ENCODE assay signal across 1 cellular context in genomic region chr7:92836489-92837213, GRCh38.
TF ChIP-seq lines count a peak whose summit lies in the region.

Gene CDK6, minus strand, starts transcription at chr7:92836573. Its CDS starts 3,250 bp downstream, at chr7:92833323.

TF ChIP-seq in K562, 482 proteins besides CTCF, POLR2A, EP300 and RAD21 (continued from another document and continues in another):
- TF ChIP-seq E2F5 (CRISPR knock-in tag; IDR thresholded peaks at IDR 0.05): no peak
- TF ChIP-seq ARID4B (CRISPR knock-in tag; IDR thresholded peaks at IDR 0.05): no peak
- peak; percentile 62 for TF ChIP-seq KDM5B (IDR thresholded peaks at IDR 0.05; ENCODE audit: insufficient replicate concordance, low read depth, low read length)
- no peak for TF ChIP-seq MITF (IDR thresholded peaks at IDR 0.05)
- no peak for TF ChIP-seq ZNF655 (CRISPR knock-in tag; IDR thresholded peaks at IDR 0.05)
- no peak for TF ChIP-seq TAF15 (IDR thresholded peaks at IDR 0.05; ENCODE audit: low read depth, low read length)
- TF ChIP-seq PML (IDR thresholded peaks at IDR 0.05; ENCODE audit: low read length): no peak
- TF ChIP-seq NCOA4 (IDR thresholded peaks at IDR 0.05; ENCODE audit: partially characterized antibody): no peak
- TF ChIP-seq EZH2 (IDR thresholded peaks at IDR 0.05; ENCODE audit: borderline replicate concordance, low read depth, low read length): no peak
- no peak for TF ChIP-seq PTBP1 (IDR thresholded peaks at IDR 0.05; ENCODE audit: low read depth, low read length)
- TF ChIP-seq SP2 (IDR thresholded peaks at IDR 0.05; ENCODE audit: extremely low read depth, low read depth, low read length, poor library complexity, severe bottlenecking): no peak
- no peak for TF ChIP-seq ZSCAN29 (IDR thresholded peaks at IDR 0.05)
- TF ChIP-seq JUN (IDR thresholded peaks at IDR 0.05; ENCODE audit: borderline replicate concordance, low read depth, low read length): no peak
- TF ChIP-seq JUN (CRISPR knock-in tag; IDR thresholded peaks at IDR 0.05; ENCODE audit: borderline replicate concordance): no peak
- no peak for TF ChIP-seq TARDBP (IDR thresholded peaks at IDR 0.05)
- TF ChIP-seq ZNF77 (CRISPR knock-in tag; IDR thresholded peaks at IDR 0.05): no peak
- peak; percentile 95 for TF ChIP-seq VEZF1 (CRISPR knock-in tag; IDR thresholded peaks at IDR 0.05)
- TF ChIP-seq MTA3 (IDR thresholded peaks at IDR 0.05; ENCODE audit: borderline replicate concordance): no peak
- TF ChIP-seq RNF2 (IDR thresholded peaks at IDR 0.05): no peak
- TF ChIP-seq SNIP1 (IDR thresholded peaks at IDR 0.05; ENCODE audit: low read depth): no peak
- no peak for TF ChIP-seq ZNF384 (IDR thresholded peaks at IDR 0.05; ENCODE audit: low read depth, low read length)
- no peak for TF ChIP-seq HDGF (IDR thresholded peaks at IDR 0.05)
- TF ChIP-seq ZBTB7A (IDR thresholded peaks at IDR 0.05; ENCODE audit: borderline replicate concordance, control insufficient read depth, low read depth, low read length): peak; percentile 97
- no peak for TF ChIP-seq KAT2B (IDR thresholded peaks at IDR 0.05; ENCODE audit: low read depth, low read length)
- no peak for TF ChIP-seq CBFB (CRISPR knock-in tag; IDR thresholded peaks at IDR 0.05)
- no peak for TF ChIP-seq HDAC6 (IDR thresholded peaks at IDR 0.05; ENCODE audit: low read depth, low read length)
- no peak; the same call in 1 of the 2 replicates for TF ChIP-seq HMGXB4 (CRISPR knock-in tag; IDR thresholded peaks at IDR 0.05)
- no peak for TF ChIP-seq NELFE (IDR thresholded peaks at IDR 0.05; ENCODE audit: insufficient read depth, insufficient read length)
- no peak for TF ChIP-seq HDAC3 (IDR thresholded peaks at IDR 0.05; ENCODE audit: borderline replicate concordance, partially characterized antibody)
- no peak for TF ChIP-seq TSHZ1 (CRISPR knock-in tag; IDR thresholded peaks at IDR 0.05)
- 0 out of 2 replicates have a peak, but pooled peaks have one; percentile 15 for TF ChIP-seq MEF2A (IDR thresholded peaks at IDR 0.05; ENCODE audit: control insufficient read depth, low read depth, low read length)
- no peak for TF ChIP-seq ZNF76 (CRISPR knock-in tag; IDR thresholded peaks at IDR 0.05; ENCODE audit: borderline replicate concordance)
- no peak for TF ChIP-seq TFAP4 (CRISPR knock-in tag; IDR thresholded peaks at IDR 0.05; ENCODE audit: borderline replicate concordance)
- no peak for TF ChIP-seq NEUROD1 (IDR thresholded peaks at IDR 0.05; ENCODE audit: borderline replicate concordance, low read depth, low read length, partially characterized antibody)
- no peak for TF ChIP-seq ARHGAP35 (IDR thresholded peaks at IDR 0.05; ENCODE audit: partially characterized antibody)
- no peak for TF ChIP-seq HES1 (IDR thresholded peaks at IDR 0.05; ENCODE audit: low read depth)
- TF ChIP-seq TAF1 (IDR thresholded peaks at IDR 0.05; ENCODE audit: control insufficient read depth, extremely low read depth, insufficient read depth, low read length, severe bottlenecking): peak; percentile 79
- peak; percentile 48 for TF ChIP-seq PRDM10 (IDR thresholded peaks at IDR 0.05; ENCODE audit: partially characterized antibody)
- no peak for TF ChIP-seq HSF4 (CRISPR knock-in tag; IDR thresholded peaks at IDR 0.05; ENCODE audit: borderline replicate concordance)
- TF ChIP-seq BMI1 (IDR thresholded peaks at IDR 0.05; ENCODE audit: low read length): no peak
- TF ChIP-seq ZNF121 (CRISPR knock-in tag; conservative IDR thresholded peaks at IDR 0.05): no peak
- peak; percentile 73; the same call in 1 of the 2 replicates for TF ChIP-seq PHF8 (IDR thresholded peaks at IDR 0.05; ENCODE audit: borderline replicate concordance, low read length)
